ENCODE assay signal across 12 cellular contexts in genomic region chr15:34435658-34436057, GRCh38. TPM values are rescaled to one million over a fixed set of nuclear protein-coding genes. Genes with fewer than 3 reads are reported as not detected.
DNase-seq lines count a peak whose midpoint lies in the region; ATAC-seq and TF ChIP-seq lines count a peak whose summit lies in the region.
"Had no signal": no experiment of that assay in that cellular context is flagged by ENCODE, and none has a peak within 500 bp of the region (broad histone marks: within the 10 kb centered on the region; RNA-seq: fewer than 3 reads in every experiment).

No MANE protein-coding gene starts in this region.

- no peak overlapping the region for H2AFZ ChIP-seq in neural progenitor cell (replicated peaks)

- POLR2A ChIA-PET in CD8-positive, alpha-beta T cell (lab: Charles Lee) = no interaction called here
- POLR2A ChIA-PET in MCF 10A (lab: Yijun Ruan, JAX) = interaction anchor here (1.0 to 1.2 kb wide), 4 partner anchors 46 to 152 kb away, joined by 3 to 7 read pairs (median 6); no protein-coding TSS in a partner anchor

- peak overlapping the region; percentile 99 for H3K4me2 ChIP-seq in neural progenitor cell

- ATAC-seq in CD8-positive, alpha-beta T cell = no peak
- no peak for ATAC-seq in activated CD4-positive, CD25-positive, alpha-beta regulatory T cell treated with anti-CD3 and anti-CD28 coated beads, Interleukin-2, amount 50 U/mL, for 24 hours
- ATAC-seq in GM21447 (IDR thresholded peaks at IDR 0.05; ENCODE audit: unreplicated experiment) = no peak

- intact Hi-C loops in CD8-positive, alpha-beta T cell (cut with DNase I, micrococcal nuclease) = loop anchor here (2.0 to 10.0 kb wide), 5 partner anchors 91 to 397 kb away; partner anchors contain the start of genes NOP10 (in 2 of the 2), NUTM1 (in 2 of the 2), AVEN (in 1 of the 2) and EMC7 (in 1 of the 2)
- intact Hi-C loops in MCF 10A (cut with micrococcal nuclease) = loop anchor here (2.0 kb wide), 1 partner anchor 147 kb away; the partner anchor contains the start of gene GOLGA8B

- H3K27me3 ChIP-seq in CD8-positive, alpha-beta T cell (ENCODE audit: insufficient read depth, low read length) = no peaks in the 10 kb centered on the region
- H3K27me3 ChIP-seq in MG63 = no peaks in the 10 kb centered on the region
- peaks cover 47% of the 10 kb centered on the region for H3K27me3 ChIP-seq in neural progenitor cell
- H3K27me3 ChIP-seq: Peyer's patch had no signal

- TF ChIP-seq CTCF in CD8-positive, alpha-beta T cell (IDR thresholded peaks at IDR 0.05) = no peak
- TF ChIP-seq CTCF in MCF 10A (IDR thresholded peaks at IDR 0.05; ENCODE audit: unreplicated experiment) (no peak), neural progenitor cell (IDR thresholded peaks at IDR 0.05) (no peak)

- H3K4me1 Mint-ChIP-seq in CD8-positive, alpha-beta T cell (ENCODE audit: low read depth) = peaks cover 24% of the 10 kb centered on the region
- H3K4me1 Mint-ChIP-seq in MCF 10A (ENCODE audit: insufficient read depth, unreplicated experiment) = peaks cover 17% of the 10 kb centered on the region
- peaks cover 13% of the 10 kb centered on the region for H3K4me1 Mint-ChIP-seq in neural progenitor cell

- no peaks in the 10 kb centered on the region for H3K9me3 ChIP-seq in CD8-positive, alpha-beta T cell (ENCODE audit: low read length)
- H3K9me3 ChIP-seq in MG63 (no peaks in the 10 kb centered on the region), neural progenitor cell (ENCODE audit: low read depth) (no peaks in the 10 kb centered on the region)
- H3K9me3 ChIP-seq: Peyer's patch had no signal

- H3K4me1 ChIP-seq in CD8-positive, alpha-beta T cell (ENCODE audit: insufficient read depth, low read length) = peaks cover 11% of the 10 kb centered on the region
- no peaks in the 10 kb centered on the region for H3K4me1 ChIP-seq in neural progenitor cell

- no peaks in the 10 kb centered on the region for H3K36me3 ChIP-seq in CD8-positive, alpha-beta T cell (ENCODE audit: insufficient read depth, low read length)
- H3K36me3 ChIP-seq in MG63 (no peaks in the 10 kb centered on the region; the same call in 1 of the 2 replicates), neural progenitor cell (no peaks in the 10 kb centered on the region)

- H3F3A ChIP-seq in neural progenitor cell (ENCODE audit: low read depth) = peaks cover 6% of the 10 kb centered on the region

- BruUV-seq in MCF 10A (replicated peaks; lab: Mats Ljungman, UMichigan) = no TSS peak

- H4K20me1 ChIP-seq in neural progenitor cell (ENCODE audit: low read depth) = peaks cover 11% of the 10 kb centered on the region

- H3K9me3 Mint-ChIP-seq in CD8-positive, alpha-beta T cell = no peaks in the 10 kb centered on the region
- H3K9me3 Mint-ChIP-seq in MCF 10A (ENCODE audit: unreplicated experiment) = no peaks in the 10 kb centered on the region
- H3K9me3 Mint-ChIP-seq in neural progenitor cell = no peaks in the 10 kb centered on the region

- peak overlapping the region; percentile 73 for H3K4me3 ChIP-seq in CD8-positive, alpha-beta T cell (ENCODE audit: low read depth, low read length)
- peak overlapping the region; percentile 58 for H3K4me3 ChIP-seq in MG63
- peak overlapping the region; percentile 86 for H3K4me3 ChIP-seq in neural progenitor cell

- peak overlapping the region; percentile 86 for H3K4me3 Mint-ChIP-seq in CD8-positive, alpha-beta T cell
- H3K4me3 Mint-ChIP-seq in MCF 10A (ENCODE audit: unreplicated experiment) (peak overlapping the region; percentile 77), neural progenitor cell (peak overlapping the region; percentile 88)

- H3K27me3 Mint-ChIP-seq in CD8-positive, alpha-beta T cell (ENCODE audit: low read depth) = no peaks in the 10 kb centered on the region
- H3K27me3 Mint-ChIP-seq in MCF 10A (ENCODE audit: insufficient read depth, unreplicated experiment) (no peaks in the 10 kb centered on the region), neural progenitor cell (ENCODE audit: insufficient read depth, low read depth) (no peaks in the 10 kb centered on the region)

- peaks cover 32% of the 10 kb centered on the region for H3K36me3 Mint-ChIP-seq in CD8-positive, alpha-beta T cell
- peaks cover 20% of the 10 kb centered on the region for H3K36me3 Mint-ChIP-seq in MCF 10A (ENCODE audit: insufficient read depth, unreplicated experiment)
- peaks cover 24% of the 10 kb centered on the region for H3K36me3 Mint-ChIP-seq in neural progenitor cell

- DNase-seq in CD8-positive, alpha-beta T cell = no peak
- DNase-seq in MG63 (no peak), MCF 10A (ENCODE audit: unreplicated experiment) (no peak), neural progenitor cell (ENCODE audit: low spot score) (peak; percentile 3), NCI-H146 (lab: John Stamatoyannopoulos, UW) (no peak)
- DNase-seq: DMS153; NCI-H187 treated with DMSO at 0.1 percent for 48 hours; nucleus accumbens; Peyer's patch; stimulated activated CD4-positive, alpha-beta T cell treated with anti-CD3 and anti-CD28 coated beads, Interleukin-1b, Interleukin-23, amount 100 ng/mL, for 48 hours had no signal

- H3K27ac Mint-ChIP-seq in CD8-positive, alpha-beta T cell = no peak overlapping the region
- H3K27ac Mint-ChIP-seq in MCF 10A (ENCODE audit: low read depth, unreplicated experiment) (peak overlapping the region; percentile 67), neural progenitor cell (no peak overlapping the region)

- CTCF ChIA-PET in CD8-positive, alpha-beta T cell (lab: Charles Lee) = no interaction called here
- CTCF ChIA-PET in MCF 10A (lab: Yijun Ruan, JAX) = interaction anchor here (0.7 to 1.4 kb wide), 2 partner anchors 69 to 152 kb away, joined by 3 to 4 read pairs; no protein-coding TSS in a partner anchor

- no peak overlapping the region for H3K27ac ChIP-seq in CD8-positive, alpha-beta T cell (ENCODE audit: low read depth, low read length)
- H3K27ac ChIP-seq in neural progenitor cell = no peak overlapping the region

- H3K79me2 ChIP-seq in neural progenitor cell (ENCODE audit: low read depth) = peaks cover 11% of the 10 kb centered on the region

- no peak overlapping the region for H3K9ac ChIP-seq in neural progenitor cell

RNA-seq across cellular contexts. Expression of gene GOLGA8A, which starts 1.9 kb away (rescaled TPM):
- total RNA-seq in CD8-positive, alpha-beta T cell = 100 to 1,000 TPM; 199 to 214 TPM
- total RNA-seq in MG63 (2014; rRNA removed; shearing (Covaris generic); ENCODE audit: low replicate concordance) = 5.7 and 10.9 TPM in 2 replicates
- total RNA-seq in MCF 10A (2022) (173 and 192 TPM in 2 replicates), neural progenitor cell (ENCODE audit: low replicate concordance) (79.7 and 97.4 TPM in 2 replicates)
